10 cellular contexts compared by ENCODE assay signal in the genomic region with DNA sequence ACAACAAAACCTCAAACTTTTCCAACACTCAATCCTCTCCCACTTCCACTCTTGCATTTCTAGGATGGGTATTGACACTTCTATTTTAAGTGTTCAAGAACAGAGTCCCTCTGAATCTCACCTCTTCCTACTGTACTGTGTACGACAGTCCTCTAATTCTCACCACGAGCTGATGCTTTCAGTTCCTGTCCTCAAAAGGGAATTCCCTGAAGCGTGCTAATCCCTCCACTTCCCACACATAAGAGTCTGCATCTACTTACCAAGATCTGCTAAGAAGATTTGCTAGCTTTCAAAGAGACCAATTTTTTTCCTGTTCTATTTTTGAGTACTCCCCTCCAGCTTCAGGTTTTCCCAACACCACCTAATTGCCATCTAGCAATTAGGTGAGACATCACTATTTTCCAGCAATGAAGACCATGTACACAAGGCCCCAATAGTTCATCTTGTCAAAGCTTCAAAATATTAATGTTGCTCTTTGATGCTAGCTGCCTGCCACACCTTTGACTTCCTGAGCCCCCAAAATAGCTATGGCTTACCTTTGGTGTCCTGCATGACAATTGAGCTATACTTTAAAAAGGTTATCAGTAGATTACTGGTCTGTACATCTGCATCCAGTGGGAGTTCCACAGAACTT. TPM values are rescaled to one million over a fixed set of nuclear protein-coding genes. Genes with fewer than 3 reads are reported as not detected.
DNase-seq lines count a peak whose midpoint lies in the region; ATAC-seq and TF ChIP-seq lines count a peak whose summit lies in the region.
"Had no signal": no experiment of that assay in that cellular context is flagged by ENCODE, and none has a peak within 500 bp of the region (broad histone marks: within the 10 kb centered on the region; RNA-seq: fewer than 3 reads in every experiment).

No MANE protein-coding gene starts in this region.

- no peaks in the 10 kb centered on the region for H3K27me3 Mint-ChIP-seq in CD4-positive, CD25-positive, alpha-beta regulatory T cell
- H3K27me3 Mint-ChIP-seq in activated naive CD8-positive, alpha-beta T cell, result no peaks in the 10 kb centered on the region
- H3K27me3 Mint-ChIP-seq in T-helper 2 cell treated with Interferon-gamma antibody and Interleukin-4, amounts not matched to agents 5 μg/mL and 100 μg/mL, for 36 hours (ENCODE audit: low read depth), result no peaks in the 10 kb centered on the region

- H3K4me1 Mint-ChIP-seq in CD4-positive, CD25-positive, alpha-beta regulatory T cell, result peaks cover 13 to 18% (median 17%) of the 10 kb centered on the region in 4 donors
- H3K4me1 Mint-ChIP-seq in activated naive CD8-positive, alpha-beta T cell (ENCODE audit: low read depth), result peaks cover 14% of the 10 kb centered on the region
- peaks cover 10% of the 10 kb centered on the region for H3K4me1 Mint-ChIP-seq in T-helper 2 cell treated with Interferon-gamma antibody and Interleukin-4, amounts not matched to agents 5 μg/mL and 100 μg/mL, for 36 hours (ENCODE audit: low read depth)

- peaks cover 36% of the 10 kb centered on the region for H3K36me3 Mint-ChIP-seq in CD4-positive, CD25-positive, alpha-beta regulatory T cell
- peaks cover 14% of the 10 kb centered on the region for H3K36me3 Mint-ChIP-seq in activated naive CD8-positive, alpha-beta T cell
- peaks cover 33% of the 10 kb centered on the region for H3K36me3 Mint-ChIP-seq in T-helper 2 cell treated with Interferon-gamma antibody and Interleukin-4, amounts not matched to agents 5 μg/mL and 100 μg/mL, for 36 hours (ENCODE audit: low read depth)

- intact Hi-C loops in breast epithelium (cut with DNase I; ENCODE audit: low total_unique reads), result no loop called here

- peaks cover 46% of the 10 kb centered on the region for H3K36me3 ChIP-seq in CD4-positive, CD25-positive, alpha-beta regulatory T cell (ENCODE audit: control insufficient read depth, insufficient read depth, low read length)
- H3K36me3 ChIP-seq in breast epithelium, result no peaks in the 10 kb centered on the region

- H3K9me3 Mint-ChIP-seq in CD4-positive, CD25-positive, alpha-beta regulatory T cell, result no peaks in the 10 kb centered on the region
- H3K9me3 Mint-ChIP-seq in activated naive CD8-positive, alpha-beta T cell (ENCODE audit: low read depth), result no peaks in the 10 kb centered on the region
- H3K9me3 Mint-ChIP-seq in T-helper 2 cell treated with Interferon-gamma antibody and Interleukin-4, amounts not matched to agents 5 μg/mL and 100 μg/mL, for 36 hours, result no peaks in the 10 kb centered on the region

- TF ChIP-seq CTCF in breast epithelium (IDR thresholded peaks at IDR 0.05), result no peak

- H3K27ac Mint-ChIP-seq in CD4-positive, CD25-positive, alpha-beta regulatory T cell, result peak overlapping the region; percentile 62 to 96 (median 82)
- peak overlapping the region; percentile 37 for H3K27ac Mint-ChIP-seq in activated naive CD8-positive, alpha-beta T cell
- H3K27ac Mint-ChIP-seq in T-helper 2 cell treated with Interferon-gamma antibody and Interleukin-4, amounts not matched to agents 5 μg/mL and 100 μg/mL, for 36 hours, result no peak overlapping the region

- H3K4me3 ChIP-seq in CD4-positive, CD25-positive, alpha-beta regulatory T cell (ENCODE audit: low read depth, low read length), result no peak overlapping the region
- no peak overlapping the region for H3K4me3 ChIP-seq in breast epithelium

- peak in 1 of 2 donors; percentile 60 for ATAC-seq in CD4-positive, CD25-positive, alpha-beta regulatory T cell (ENCODE audit: low read depth in 2 of 2)
- ATAC-seq in GM19035 (IDR thresholded peaks at IDR 0.05; ENCODE audit: unreplicated experiment) (peak; percentile 48), HG03108 (IDR thresholded peaks at IDR 0.05; ENCODE audit: unreplicated experiment) (peak; percentile 71), HG02938 (IDR thresholded peaks at IDR 0.05; ENCODE audit: unreplicated experiment) (no peak)

- no peak overlapping the region for H3K27ac ChIP-seq in CD4-positive, CD25-positive, alpha-beta regulatory T cell (ENCODE audit: insufficient read depth, low read length, poor library complexity, severe bottlenecking)
- H3K27ac ChIP-seq in breast epithelium, result no peak overlapping the region

- H3K4me1 ChIP-seq in CD4-positive, CD25-positive, alpha-beta regulatory T cell (ENCODE audit: control insufficient read depth, insufficient read depth, low read length, poor library complexity, severe bottlenecking), result peaks cover 10% of the 10 kb centered on the region
- no peaks in the 10 kb centered on the region for H3K4me1 ChIP-seq in breast epithelium

- no peak for TF ChIP-seq POLR2A in breast epithelium (IDR thresholded peaks at IDR 0.05)

- no peaks in the 10 kb centered on the region for H3K9me3 ChIP-seq in CD4-positive, CD25-positive, alpha-beta regulatory T cell (ENCODE audit: control insufficient read depth in 2 of 2, low read length in 2 of 2)
- H3K9me3 ChIP-seq in breast epithelium, result no peaks in the 10 kb centered on the region

- H3K4me3 Mint-ChIP-seq in CD4-positive, CD25-positive, alpha-beta regulatory T cell, result peak overlapping the region in 1 of 4 donors; percentile 0
- H3K4me3 Mint-ChIP-seq in activated naive CD8-positive, alpha-beta T cell, result peak overlapping the region; percentile 22
- no peak overlapping the region for H3K4me3 Mint-ChIP-seq in T-helper 2 cell treated with Interferon-gamma antibody and Interleukin-4, amounts not matched to agents 5 μg/mL and 100 μg/mL, for 36 hours

- no peaks in the 10 kb centered on the region for H3K27me3 ChIP-seq in CD4-positive, CD25-positive, alpha-beta regulatory T cell (ENCODE audit: control insufficient read depth, insufficient read depth, low read length)
- H3K27me3 ChIP-seq in breast epithelium, result no peaks in the 10 kb centered on the region

- no peak for DNase-seq in CD4-positive, CD25-positive, alpha-beta regulatory T cell
- DNase-seq in breast epithelium (ENCODE audit: low spot score in 2 of 2) (no peak), NCI-H774 (lab: John Stamatoyannopoulos, UW) (no peak)
- DNase-seq in T-helper 2 cell treated with Interferon-gamma antibody and Interleukin-4, amounts not matched to agents 5 μg/mL and 100 μg/mL, for 36 hours (ENCODE audit: low spot score), result no peak
- DNase-seq: DMS153; NK-92 treated with Interleukin-12 subunit alpha and Interleukin-12 subunit beta, amount 100 ng/mL, for 24 hours had no signal

RNA-seq across cellular contexts. Expression of a gene that starts 54.4 kb away (rescaled TPM):
- total RNA-seq in CD4-positive, CD25-positive, alpha-beta regulatory T cell, result 42.2 TPM
- polyA plus RNA-seq in CD4-positive, CD25-positive, alpha-beta regulatory T cell, result 10 to 100 TPM; 21.3 to 29.5 (median 24.2) TPM
- total RNA-seq in breast epithelium, result 10 to 100 TPM; 18.4 to 27.4 (median 22.4) TPM
